Comparison of ENCODE assay signal across 14 cellular contexts in the genomic region with DNA sequence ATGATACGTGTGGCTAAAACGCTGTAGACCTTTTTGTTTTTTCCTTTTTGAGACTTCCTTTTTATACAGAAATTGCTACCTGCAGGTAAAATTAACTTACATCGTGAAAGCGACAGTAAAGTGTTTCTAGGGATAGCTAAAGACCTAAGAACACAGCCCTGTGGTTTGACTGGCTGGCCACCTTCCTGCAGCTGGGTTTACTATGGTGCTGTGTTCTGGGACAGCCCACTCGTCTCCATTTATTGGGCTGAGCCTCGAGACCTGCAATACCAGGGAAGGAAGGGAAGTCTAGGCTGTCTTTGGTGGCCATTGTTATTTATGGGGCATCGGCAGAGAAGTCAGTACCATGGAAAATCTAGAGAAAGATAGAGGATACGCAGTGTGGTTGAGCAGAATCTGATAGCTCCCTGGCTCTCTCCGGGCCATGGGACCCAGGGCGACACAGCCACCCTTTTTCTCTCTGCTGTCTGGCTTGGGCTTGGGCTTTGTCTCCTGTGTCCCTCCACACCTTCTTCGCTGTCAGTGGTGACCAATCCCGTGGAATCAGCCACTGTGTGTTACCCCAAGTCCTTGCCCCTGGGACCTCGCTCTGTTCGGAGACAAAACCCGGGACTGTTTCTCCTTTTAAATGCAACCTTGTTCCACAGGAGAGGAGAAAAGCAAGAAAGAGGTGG. TPM values are rescaled to one million over a fixed set of nuclear protein-coding genes. Genes with fewer than 3 reads are reported as not detected.
DNase-seq lines count a peak whose midpoint lies in the region; ATAC-seq, FAIRE-seq and TF ChIP-seq lines count a peak whose summit lies in the region.
"Had no signal": no experiment of that assay in that cellular context is flagged by ENCODE, and none has a peak within 500 bp of the region (broad histone marks: within the 10 kb centered on the region; RNA-seq: fewer than 3 reads in every experiment).

No MANE protein-coding gene starts in this region.

- intact Hi-C loops in HCT116 (cut with micrococcal nuclease) (no loop called here), K562 (cut with micrococcal nuclease) (loop anchor here (5.0 kb wide), 2 partner anchors 41 to 49 kb away; no protein-coding TSS in a partner anchor), kidney (cut with DNase I) (no loop called here)

- H3K4me1 Mint-ChIP-seq in stimulated activated memory B cell treated with anti-CD40 and anti-IgM and Interleukin-4, amounts not matched to agents 10 μg/mL and 1 μg/mL and 100 μg/mL, for 72 hours, result peaks cover 88% of the 10 kb centered on the region

- H3K9me3 Mint-ChIP-seq in stimulated activated memory B cell treated with anti-CD40 and anti-IgM and Interleukin-4, amounts not matched to agents 10 μg/mL and 1 μg/mL and 100 μg/mL, for 72 hours, result no peaks in the 10 kb centered on the region

- H3K9me3 ChIP-seq in HCT116 (ENCODE audit: control insufficient read depth in 1 of 2, insufficient read depth in 1 of 2, low read depth in 1 of 2, low read length in 2 of 2), result peaks cover 0 to 5% of the 10 kb centered on the region in 2 experiments; a peak in 1 of 4 replicates
- peaks cover 7% of the 10 kb centered on the region for H3K9me3 ChIP-seq in K562 (replicated peaks; ENCODE audit: control insufficient read depth, insufficient read depth, low read depth, low read length)
- no peaks in the 10 kb centered on the region for H3K9me3 ChIP-seq in kidney (ENCODE audit: control insufficient read depth in 1 of 2, low read length in 2 of 2)

- ATAC-seq in HCT116 (no peak), K562 (no peak), HG03432 (IDR thresholded peaks at IDR 0.05; ENCODE audit: unreplicated experiment) (no peak), HG02678 (IDR thresholded peaks at IDR 0.05; ENCODE audit: unreplicated experiment) (no peak), HG03045 (IDR thresholded peaks at IDR 0.05; ENCODE audit: unreplicated experiment) (no peak)
- no peak for ATAC-seq in stimulated activated memory B cell treated with anti-CD40 and anti-IgM and Interleukin-4, amounts not matched to agents 10 μg/mL and 1 μg/mL and 100 μg/mL, for 72 hours

- no peak for TF ChIP-seq EP300 in K562 (IDR thresholded peaks at IDR 0.05; ENCODE audit: low read length)

- peak overlapping the region; percentile 1; the same call in 1 of the 2 replicates for H3K27ac ChIP-seq in HCT116 (ENCODE audit: low read depth, low read length)
- peak overlapping the region; percentile 63 for H3K27ac ChIP-seq in K562 (ENCODE audit: extremely low read depth, low read depth, low read length)
- peak overlapping the region; percentile 53 to 100 for H3K27ac ChIP-seq in kidney (ENCODE audit: low read depth in 2 of 2, low read length in 2 of 2)

- H4K20me1 ChIP-seq in HCT116 (ENCODE audit: insufficient read depth), result peaks cover 7% of the 10 kb centered on the region; the same call in 1 of the 2 replicates
- H4K20me1 ChIP-seq in K562 (replicated peaks; ENCODE audit: control insufficient read depth, insufficient read depth, low read length), result 0 out of 2 replicates have a peak, but pooled peaks cover 2% of the 10 kb centered on the region

- H3K36me3 Mint-ChIP-seq in stimulated activated memory B cell treated with anti-CD40 and anti-IgM and Interleukin-4, amounts not matched to agents 10 μg/mL and 1 μg/mL and 100 μg/mL, for 72 hours, result peaks cover 42% of the 10 kb centered on the region

- H3K9me2 ChIP-seq in HCT116 (ENCODE audit: insufficient read depth), result no peaks in the 10 kb centered on the region

- CTCF ChIA-PET in HCT116 (lab: Charles Lee), result interaction anchor here (1.1 kb wide), 1 partner anchor 9 kb away, joined by 3 read pairs; no protein-coding TSS in a partner anchor
- CTCF ChIA-PET in K562 (lab: Yijun Ruan, JAX; ENCODE audit: low intra/inter-chr PET ratio), result no interaction called here

- no peak for TF ChIP-seq RAD21 in HCT116 (IDR thresholded peaks at IDR 0.05; ENCODE audit: low read depth)
- no peak for TF ChIP-seq RAD21 in K562 (CRISPR knock-in tag; conservative IDR thresholded peaks at IDR 0.05 in 1 of 2, IDR thresholded peaks at IDR 0.05 in 1 of 2)

- peak overlapping the region; percentile 80 for H3K27ac Mint-ChIP-seq in stimulated activated memory B cell treated with anti-CD40 and anti-IgM and Interleukin-4, amounts not matched to agents 10 μg/mL and 1 μg/mL and 100 μg/mL, for 72 hours
- H3K27ac Mint-ChIP-seq: activated naive CD4-positive, alpha-beta T cell treated with anti-CD3 and anti-CD28 coated beads, Interleukin-2, amount 10 ng/mL, durations not matched to agents 7 days and 5 days had no signal

- DNase-seq in HCT116 (ENCODE audit: low read depth, low spot score), result no peak
- no peak for DNase-seq in K562 (ENCODE audit: extremely low read depth in 1 of 4, low spot score in 3 of 4)
- DNase-seq in kidney, result peak; percentile 43
- DNase-seq in DMS79 treated with DMSO at 0.1 percent for 48 hours (lab: John Stamatoyannopoulos, UW), result no peak
- DNase-seq: activated naive CD4-positive, alpha-beta T cell treated with anti-CD3 and anti-CD28 coated beads, Interleukin-2, amount 10 ng/mL, durations not matched to agents 7 days and 5 days; islet precursor cell; NCI-H1092 treated with DMSO at 0.1 percent for 48 hours; NCI-H774; retina had no signal

- BruUV-seq in HCT116 (replicated peaks; lab: Mats Ljungman, UMichigan) (no TSS peak), K562 (replicated peaks; lab: Mats Ljungman, UMichigan) (no TSS peak)

- H3K27me3 ChIP-seq in HCT116 (ENCODE audit: insufficient read depth, low read length) (no peaks in the 10 kb centered on the region), K562 (ENCODE audit: control insufficient read depth in 2 of 2, insufficient read depth in 2 of 2, low read length in 2 of 2) (no peaks in the 10 kb centered on the region)

- in situ Hi-C loops in K562 (cut with MboI), result no loop called here

- H3K4me1 ChIP-seq in HCT116 (ENCODE audit: control insufficient read depth in 1 of 2, insufficient read depth in 2 of 2, low read length in 2 of 2) (peaks cover 37 to 95% of the 10 kb centered on the region in 2 experiments), K562 (replicated peaks in 1 of 2; ENCODE audit: control insufficient read depth in 2 of 2, insufficient read depth in 2 of 2, low read length in 2 of 2) (peaks cover 71 to 86% of the 10 kb centered on the region in 2 experiments), kidney (ENCODE audit: control insufficient read depth in 1 of 2, insufficient read depth in 1 of 2, low read depth in 1 of 2, low read length in 2 of 2) (peaks cover 79% of the 10 kb centered on the region in 2 donors)

- peak overlapping the region; percentile 22; the same call in 1 of the 2 replicates for H3K9ac ChIP-seq in HCT116 (ENCODE audit: low read length)
- peak overlapping the region; percentile 39 to 84 for H3K9ac ChIP-seq in K562 (ENCODE audit: insufficient read depth in 1 of 2, low read depth in 2 of 2, low read length in 2 of 2)
- peak overlapping the region in 1 of 2 donors; percentile 24 for H3K9ac ChIP-seq in kidney (ENCODE audit: low read length in 2 of 2)

- H2AFZ ChIP-seq in HCT116 (ENCODE audit: low read depth, low read length, poor library complexity, severe bottlenecking) (no peak overlapping the region), K562 (ENCODE audit: low read depth, low read length) (no peak overlapping the region)

- RAD21 ChIA-PET in HCT116 (lab: Charles Lee; ENCODE audit: low non-redundant PET in 1 of 2, low total read pairs in 2 of 2, uncharacterized antibody in 2 of 2, unreplicated experiment in 2 of 2), result no interaction called here

- FAIRE-seq in K562 (lab: Jason Lieb, UNC) (no peak), kidney (lab: Jason Lieb, UNC) (no peak)
- FAIRE-seq: endometrium had no signal

- H3K4me3 ChIP-seq in HCT116 (replicated peaks in 1 of 2; ENCODE audit: low read depth in 1 of 2, low read length in 2 of 2) (no peak overlapping the region), K562 (no peak overlapping the region), kidney (ENCODE audit: low read length in 2 of 2) (no peak overlapping the region)

- H3K9me1 ChIP-seq in K562 (ENCODE audit: control insufficient read depth, insufficient read depth, low read length), result peaks cover 3% of the 10 kb centered on the region

- TF ChIP-seq CTCF in HCT116 (IDR thresholded peaks at IDR 0.05 in 2 of 3, conservative IDR thresholded peaks at IDR 0.05 in 1 of 3; ENCODE audit: borderline replicate concordance in 1 of 3, insufficient read depth in 1 of 3, low read depth in 2 of 3, low read length in 2 of 3) (no peak), K562 (IDR thresholded peaks at IDR 0.05 in 2 of 3, conservative IDR thresholded peaks at IDR 0.05 in 1 of 3; ENCODE audit: insufficient read depth in 2 of 3, low read depth in 1 of 3, low read length in 3 of 3) (no peak), kidney (IDR thresholded peaks at IDR 0.05; ENCODE audit: borderline replicate concordance, extremely low read depth, insufficient read depth) (no peak)

- WGBS in K562 (ENCODE audit: insufficient coverage, low coverage, missing lambda C conversion rate), result 56% methylated on average over 15 of the region's 15 CpGs

- peak overlapping the region; percentile 7 for H3K4me3 Mint-ChIP-seq in stimulated activated memory B cell treated with anti-CD40 and anti-IgM and Interleukin-4, amounts not matched to agents 10 μg/mL and 1 μg/mL and 100 μg/mL, for 72 hours
- H3K4me3 Mint-ChIP-seq: activated naive CD4-positive, alpha-beta T cell treated with anti-CD3 and anti-CD28 coated beads, Interleukin-2, amount 10 ng/mL, durations not matched to agents 7 days and 5 days had no signal

- H3K36me3 ChIP-seq in HCT116 (ENCODE audit: control insufficient read depth in 1 of 2, insufficient read depth in 2 of 2, low read length in 2 of 2) (peaks cover 0 to 51% of the 10 kb centered on the region in 2 experiments; a peak in 2 of 4 replicates), K562 (ENCODE audit: control insufficient read depth, insufficient read depth, low read length) (peaks cover 64% of the 10 kb centered on the region), kidney (ENCODE audit: control insufficient read depth in 1 of 2, insufficient read depth in 2 of 2, low read length in 2 of 2) (peaks cover 3 to 10% of the 10 kb centered on the region in 2 donors)

- H3K4me2 ChIP-seq in HCT116 (ENCODE audit: low read length), result peak overlapping the region; percentile 8; the same call in 1 of the 2 replicates
- H3K4me2 ChIP-seq in K562 (ENCODE audit: insufficient read depth, low read length), result peak overlapping the region; percentile 47

- TF ChIP-seq POLR2A in HCT116 (IDR thresholded peaks at IDR 0.05; ENCODE audit: borderline replicate concordance, extremely low read depth, insufficient read depth, insufficient read length), result no peak
- TF ChIP-seq POLR2A in K562 (conservative IDR thresholded peaks at IDR 0.05), result no peak

- peaks cover 95% of the 10 kb centered on the region for H3K79me2 ChIP-seq in HCT116 (ENCODE audit: insufficient read depth, low read length)
- peaks cover 93% of the 10 kb centered on the region for H3K79me2 ChIP-seq in K562 (ENCODE audit: control insufficient read depth, insufficient read depth, low read length)

- no peaks in the 10 kb centered on the region for H3K27me3 Mint-ChIP-seq in stimulated activated memory B cell treated with anti-CD40 and anti-IgM and Interleukin-4, amounts not matched to agents 10 μg/mL and 1 μg/mL and 100 μg/mL, for 72 hours
- H3K27me3 Mint-ChIP-seq: activated naive CD4-positive, alpha-beta T cell treated with anti-CD3 and anti-CD28 coated beads, Interleukin-2, amount 10 ng/mL, durations not matched to agents 7 days and 5 days had no signal

- POLR2A ChIA-PET in HCT116 (lab: Charles Lee), result interaction anchor here (1.1 kb wide), 1 partner anchor 10 kb away, joined by 4 read pairs; no protein-coding TSS in a partner anchor
- POLR2A ChIA-PET in K562 (lab: Yijun Ruan, JAX), result interaction anchor here (0.6 to 1.2 kb wide), 4 partner anchors 9 to 1694 kb away, joined by 3 to 6 read pairs (median 4); no protein-coding TSS in a partner anchor

RNA-seq across cellular contexts. Expression of a gene that starts 30.9 kb away (rescaled TPM):
- total RNA-seq in HCT116 (2021; ENCODE audit: unreplicated experiment) (651 TPM), K562 (2014; rRNA removed) (159 and 202 TPM in 2 replicates), K562 (2014; rRNA removed; fragmentation: Illumina TruSeq; extraction: Trizol) (67.2 and 80.0 TPM in 2 replicates), K562 (2015; rRNA removed; fragmentation: Illumina TruSeq; extraction: Trizol) (58.2 and 67.4 TPM in 2 replicates), K562 (2021) (362 and 385 TPM in 2 replicates), kidney (606 TPM)
- polyA plus RNA-seq in HCT116 (2012), result 635 and 727 TPM in 2 replicates
- total RNA-seq in K562 (2011; cell fraction: chromatin; rRNA removed; ENCODE audit: low replicate concordance), result 168 and 288 TPM in 2 replicates
- 79.0 and 102 TPM in 2 replicates for total RNA-seq in K562 (2011; cell fraction: nucleolus; rRNA removed)
- 99.5 and 155 TPM in 2 replicates for total RNA-seq in K562 (2011; cell fraction: nucleoplasm; rRNA removed)
- polyA plus RNA-seq in K562 (2011; rRNA removed) (130 and 299 TPM in 2 replicates), K562 (2014; fragmentation: Illumina TruSeq; extraction: Trizol) (149 and 163 TPM in 2 replicates), K562 (2014; fragmentation: Nextera tagmentation; extraction: Ambion mirVana) (1 to 10 TPM; 3.1 to 8.4 TPM), K562 (2014; rRNA removed) (115 and 125 TPM in 2 replicates), kidney (ENCODE audit: insufficient read depth, low read depth, low replicate concordance) (231 TPM)
- polyA plus RNA-seq in K562 (2011; cell fraction: cytosol; rRNA removed), result 90.1 and 157 TPM in 2 replicates
- polyA plus RNA-seq in K562 (2011; cell fraction: nucleus; rRNA removed), result 395 and 716 TPM in 2 replicates
- polyA plus RNA-seq in K562 (2012), result 444 and 454 TPM in 2 replicates
- 140 and 177 TPM in 2 replicates for polyA minus RNA-seq in K562 (2011; rRNA and poly(A)+ RNA removed)
- 135 and 194 TPM in 2 replicates for polyA minus RNA-seq in K562 (2011; cell fraction: cytosol; rRNA and poly(A)+ RNA removed)
- polyA minus RNA-seq in K562 (2011; cell fraction: nucleus; rRNA and poly(A)+ RNA removed), result 51.4 and 130 TPM in 2 replicates

RNA-seq across cellular contexts. Expression of a gene that starts 59.4 kb away (rescaled TPM):
- total RNA-seq in HCT116 (2021; ENCODE audit: unreplicated experiment), result 313 TPM
- 474 and 485 TPM in 2 replicates for polyA plus RNA-seq in HCT116 (2012)
- 131 and 282 TPM in 2 replicates for total RNA-seq in K562 (2011; cell fraction: chromatin; rRNA removed; ENCODE audit: low replicate concordance)
- total RNA-seq in K562 (2011; cell fraction: nucleolus; rRNA removed), result 236 and 263 TPM in 2 replicates
- 210 and 273 TPM in 2 replicates for total RNA-seq in K562 (2011; cell fraction: nucleoplasm; rRNA removed)
- total RNA-seq in K562 (2014; rRNA removed), result 733 and 769 TPM in 2 replicates
- total RNA-seq in K562 (2014; rRNA removed; fragmentation: Illumina TruSeq; extraction: Trizol), result 363 and 429 TPM in 2 replicates
- total RNA-seq in K562 (2015; rRNA removed; fragmentation: Illumina TruSeq; extraction: Trizol), result 589 and 623 TPM in 2 replicates
- 686 and 693 TPM in 2 replicates for total RNA-seq in K562 (2021)
- 387 and 460 TPM in 2 replicates for polyA plus RNA-seq in K562 (2011; rRNA removed)
- 1,168 and 1,898 TPM in 2 replicates for polyA plus RNA-seq in K562 (2011; cell fraction: cytosol; rRNA removed)
- 374 and 383 TPM in 2 replicates for polyA plus RNA-seq in K562 (2011; cell fraction: nucleus; rRNA removed)
- 971 and 1,007 TPM in 2 replicates for polyA plus RNA-seq in K562 (2012)
- polyA plus RNA-seq in K562 (2014; fragmentation: Illumina TruSeq; extraction: Trizol), result 1,607 and 1,827 TPM in 2 replicates
- polyA plus RNA-seq in K562 (2014; fragmentation: Nextera tagmentation; extraction: Ambion mirVana), result 1,000 to 10,000 TPM; 1,193 to 1,486 TPM
- 798 and 985 TPM in 2 replicates for polyA plus RNA-seq in K562 (2014; rRNA removed)
- polyA minus RNA-seq in K562 (2011; rRNA and poly(A)+ RNA removed), result 447 and 499 TPM in 2 replicates
- polyA minus RNA-seq in K562 (2011; cell fraction: cytosol; rRNA and poly(A)+ RNA removed), result 339 and 351 TPM in 2 replicates
- polyA minus RNA-seq in K562 (2011; cell fraction: nucleus; rRNA and poly(A)+ RNA removed), result 64.2 and 164 TPM in 2 replicates
- total RNA-seq in kidney, result 259 TPM
- 723 TPM for polyA plus RNA-seq in kidney (ENCODE audit: insufficient read depth, low read depth, low replicate concordance)

Comparison
In these comparisons a context has a peak if more than half of its experiments do, and no peak if none do; other contexts are left out.
1. H3K27ac ChIP-seq: peak in every context shown above with its lines; median percentile 76 in kidney; 63 in K562; 1 in HCT116.